In genomic region chr9:117548556-117548955, GRCh38 we compare ENCODE assay signal across 18 cellular contexts.
DNase-seq lines count a peak whose midpoint lies in the region; ATAC-seq and TF ChIP-seq lines count a peak whose summit lies in the region.
"Had no signal": no experiment of that assay in that cellular context is flagged by ENCODE, and none has a peak within 500 bp of the region (broad histone marks: within the 10 kb centered on the region; RNA-seq: fewer than 3 reads in every experiment).

No MANE protein-coding gene starts in this region.

- intact Hi-C loops in Right ventricle myocardium inferior (cut with DNase I) (no loop called here), esophagus muscularis mucosa (cut with DNase I) (no loop called here)

- H3K4me2 ChIP-seq in GM23338 = no peak overlapping the region; the same call in 1 of the 2 replicates
- H3K4me2 ChIP-seq: SK-N-SH had no signal

- H3K9me3 ChIP-seq in esophagus muscularis mucosa = no peaks in the 10 kb centered on the region
- H3K9me3 ChIP-seq: SK-N-SH had no signal

- no peaks in the 10 kb centered on the region for H4K20me1 ChIP-seq in GM23338 (replicated peaks; ENCODE audit: insufficient read depth)

- no peaks in the 10 kb centered on the region for H3K79me2 ChIP-seq in GM23338 (replicated peaks; ENCODE audit: insufficient read depth)

- H3K36me3 ChIP-seq in GM23338 (ENCODE audit: insufficient read depth) (no peaks in the 10 kb centered on the region), esophagus muscularis mucosa (no peaks in the 10 kb centered on the region)

- H3K9me3 Mint-ChIP-seq in GM23338 = no peaks in the 10 kb centered on the region

- no peak overlapping the region; the same call in 1 of the 2 replicates for H3K27ac Mint-ChIP-seq in GM23338

- H3K36me3 Mint-ChIP-seq in GM23338 (ENCODE audit: low read depth) = no peaks in the 10 kb centered on the region

- no peak for TF ChIP-seq EP300 in esophagus muscularis mucosa (IDR thresholded peaks at IDR 0.05)

- no peak overlapping the region for H3K4me3 Mint-ChIP-seq in GM23338

- H2AFZ ChIP-seq in GM23338 = 0 out of 2 replicates have a peak overlapping the region, but pooled peaks have one; percentile 5

- DNase-seq in NCI-H146 (lab: John Stamatoyannopoulos, UW) (peak; percentile 23), NCI-H146 treated with DMSO at 0.1 percent for 48 hours (lab: John Stamatoyannopoulos, UW; ENCODE audit: unreplicated experiment) (no peak), GM23338 (ENCODE audit: low spot score) (no peak), NCI-H82 (lab: John Stamatoyannopoulos, UW) (peak; percentile 77), left lobe of liver (ENCODE audit: low spot score) (no peak), Right ventricle myocardium inferior (ENCODE audit: missing footprints) (no peak), esophagus muscularis mucosa (ENCODE audit: extremely low spot score) (no peak)
- DNase-seq: Calu3, H7, Kasumi-1, NCI-H1092 treated with DMSO at 0.1 percent for 48 hours, NCI-H1436, NCI-H1930, NCI-H2107, NCI-H774, SK-N-SH, SW 1271 had no signal

- no peaks in the 10 kb centered on the region for H3F3A ChIP-seq in GM23338 (replicated peaks; ENCODE audit: low read depth)

- peaks cover 39% of the 10 kb centered on the region for H3K4me1 Mint-ChIP-seq in GM23338

- peaks cover 2% of the 10 kb centered on the region for H3K27me3 Mint-ChIP-seq in GM23338 (ENCODE audit: insufficient read depth, low read depth, poor library complexity)

- H3K27ac ChIP-seq in GM23338 (ENCODE audit: low read depth) (no peak overlapping the region), esophagus muscularis mucosa (replicated peaks in 1 of 4) (no peak overlapping the region)

- no peaks in the 10 kb centered on the region for H3K9me2 ChIP-seq in GM23338 (ENCODE audit: insufficient read depth)
- H3K9me2 ChIP-seq: SK-N-SH had no signal

- H3K4me1 ChIP-seq in GM23338 (ENCODE audit: insufficient read depth) (peaks cover 27% of the 10 kb centered on the region), esophagus muscularis mucosa (no peaks in the 10 kb centered on the region)

- H3K27me3 ChIP-seq in GM23338 (ENCODE audit: insufficient read depth) (no peaks in the 10 kb centered on the region), esophagus muscularis mucosa (peaks cover 0 to 13% (median 0%) of the 10 kb centered on the region in 4 donors)

- H3K4me3 ChIP-seq in GM23338 (no peak overlapping the region), esophagus muscularis mucosa (no peak overlapping the region)
- H3K4me3 ChIP-seq: K562 had no signal

- WGBS in esophagus muscularis mucosa = 80% methylated on average over 2 of the region's 2 CpGs

- TF ChIP-seq CTCF in GM23338 (conservative IDR thresholded peaks at IDR 0.05; ENCODE audit: low read depth in 2 of 2) = no peak
- no peak for TF ChIP-seq CTCF in esophagus muscularis mucosa (IDR thresholded peaks at IDR 0.05)

- ATAC-seq in GM23338 = no peak
- ATAC-seq in left lobe of liver = peak; percentile 80
- ATAC-seq in Right ventricle myocardium inferior = no peak
- ATAC-seq: K562 had no signal

- TF ChIP-seq POLR2A in esophagus muscularis mucosa (IDR thresholded peaks at IDR 0.05; ENCODE audit: low read depth) = no peak

TF ChIP-seq in GM23338, 12 proteins besides CTCF, POLR2A, EP300 and RAD21 (continues in another document):
- TF ChIP-seq ZNF114 (CRISPR knock-in tag; IDR thresholded peaks at IDR 0.05) (no peak), STAT1 (IDR thresholded peaks at IDR 0.05; ENCODE audit: unreplicated experiment) (no peak), REST (IDR thresholded peaks at IDR 0.05; ENCODE audit: unreplicated experiment) (no peak), CREB1 (CRISPR knock-in tag; IDR thresholded peaks at IDR 0.05; ENCODE audit: low read depth) (no peak), ETS1 (IDR thresholded peaks at IDR 0.05) (no peak), NANOG (IDR thresholded peaks at IDR 0.05; ENCODE audit: borderline replicate concordance) (no peak), EZH2 (IDR thresholded peaks at IDR 0.05; ENCODE audit: low read depth, unreplicated experiment) (no peak), ZNF331 (CRISPR knock-in tag; IDR thresholded peaks at IDR 0.05; ENCODE audit: low read depth) (no peak), POLR2AphosphoS5 (IDR thresholded peaks at IDR 0.05; ENCODE audit: low read depth) (no peak)

Comparison
In these comparisons a context has a peak if more than half of its experiments do, and no peak if none do; other contexts are left out.
1. DNase-seq: peak in NCI-H146 (single experiment) and NCI-H82 (single experiment); none in NCI-H146 treated with DMSO at 0.1 percent for 48 hours (single experiment), GM23338 (single experiment), left lobe of liver (single experiment), Right ventricle myocardium inferior (single experiment) and esophagus muscularis mucosa (single experiment).